In the genomic region with DNA sequence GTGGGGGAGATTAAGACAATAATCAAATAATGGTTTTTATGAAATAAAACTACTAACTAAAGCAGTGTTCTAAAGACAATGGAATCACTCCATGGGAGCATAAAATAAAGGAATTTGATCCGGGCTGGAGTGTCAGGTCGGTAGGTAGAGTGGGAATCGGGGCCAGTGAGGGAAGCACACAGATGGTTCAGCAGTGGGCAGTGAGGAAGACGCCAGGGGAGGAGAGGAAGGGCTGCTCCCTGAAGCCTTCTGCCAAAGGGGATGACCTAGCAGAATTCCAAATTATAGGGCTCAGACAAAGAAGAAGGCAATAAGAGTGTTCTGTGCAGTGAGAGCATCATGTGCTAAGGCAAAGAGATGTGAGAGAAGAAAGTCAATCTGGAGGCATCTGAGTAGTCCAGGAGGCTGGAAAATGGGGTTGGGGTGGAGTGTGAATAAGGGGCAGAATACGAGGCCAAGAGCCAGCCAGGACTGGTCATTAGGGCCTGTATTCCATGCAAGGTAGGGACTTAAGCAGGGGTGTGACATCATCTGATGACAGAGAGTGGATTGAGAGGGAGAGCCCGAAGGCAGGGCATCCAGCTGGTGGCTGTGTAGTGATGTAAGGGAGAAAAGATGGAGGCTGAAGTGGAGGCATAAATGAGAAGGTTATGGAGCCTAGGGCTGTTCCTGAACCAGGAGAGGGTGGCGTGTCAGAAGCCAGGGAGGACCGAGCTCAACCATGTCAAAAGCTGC, we compare ENCODE assay signal across 30 cellular contexts.
DNase-seq lines count a peak whose midpoint lies in the region; ATAC-seq, FAIRE-seq and TF ChIP-seq lines count a peak whose summit lies in the region.
"Had no signal": no experiment of that assay in that cellular context is flagged by ENCODE, and none has a peak within 500 bp of the region (broad histone marks: within the 10 kb centered on the region; RNA-seq: fewer than 3 reads in every experiment).

No MANE protein-coding gene starts in this region.

- no peaks in the 10 kb centered on the region for H3K9me3 ChIP-seq in SK-N-SH
- no peaks in the 10 kb centered on the region for H3K9me3 ChIP-seq in gastroesophageal sphincter
- no peaks in the 10 kb centered on the region for H3K9me3 ChIP-seq in thoracic aorta
- no peaks in the 10 kb centered on the region for H3K9me3 ChIP-seq in ovary
- H3K9me3 ChIP-seq: suprapubic skin had no signal

- H3K9me2 ChIP-seq in SK-N-SH = no peaks in the 10 kb centered on the region

- H3K36me3 ChIP-seq in SK-N-SH (replicated peaks in 1 of 2; ENCODE audit: control insufficient read depth in 1 of 2, insufficient read depth in 2 of 2, low read length in 1 of 2) (no peaks in the 10 kb centered on the region), gastroesophageal sphincter (no peaks in the 10 kb centered on the region), thoracic aorta (no peaks in the 10 kb centered on the region), ovary (no peaks in the 10 kb centered on the region)
- H3K36me3 ChIP-seq: suprapubic skin had no signal

- peak overlapping the region; percentile 65 to 71 for H3K27ac ChIP-seq in SK-N-SH (ENCODE audit: low read depth in 2 of 2, low read length in 1 of 2)
- H3K27ac ChIP-seq in gastroesophageal sphincter = peak overlapping the region in 3 of 4 donors; percentile 48 to 74 (median 71)
- H3K27ac ChIP-seq in thoracic aorta = peak overlapping the region; percentile 33 to 64
- no peak overlapping the region for H3K27ac ChIP-seq in ovary
- H3K27ac ChIP-seq: 22Rv1, KMS-11, suprapubic skin had no signal

- H3K27ac Mint-ChIP-seq in activated T-helper 1 cell treated with anti-CD3 and anti-CD28 coated beads, Interleukin-12 subunit alpha, Interleukin-12 subunit beta, Interleukin-2, Interleukin-4 antibody, amounts not matched to agents 30 ng/mL and 10 ng/mL and 1 ng/mL, durations not matched to agents 14 hours and 24 hours and 36 hours = peak overlapping the region; percentile 1
- H3K27ac Mint-ChIP-seq: activated B cell treated with CpG ODN at 0.5 μM for 24 hours; activated CD4-positive, alpha-beta T cell treated with anti-CD3 and anti-CD28 coated beads, Interleukin-2, amount 10 ng/mL, durations not matched to agents 7 days and 5 days; activated naive CD8-positive, alpha-beta T cell treated with anti-CD3 and anti-CD28 coated beads, Interleukin-2, amount 50 U/mL, for 24 hours; natural killer cell treated with Interleukin-12 subunit alpha and Interleukin-12 subunit beta and Interleukin-15 and Interleukin-18, amount 100 ng/mL, for 72 hours had no signal

- 85% methylated on average over 8 of the region's 8 CpGs for WGBS in SK-N-SH (ENCODE audit: low lambda C conversion rate)
- WGBS in gastroesophageal sphincter (ENCODE audit: low coverage in 1 of 2), 2 donors = 90 to 92% methylated on average over 7 to 8 of the region's 8 CpGs
- WGBS in ovary, 3 donors = 84 to 85% (median 85%) methylated on average over 8 of the region's 8 CpGs

- no peak overlapping the region for H3K9ac ChIP-seq in SK-N-SH
- H3K9ac ChIP-seq: KMS-11 had no signal

- ATAC-seq in SK-N-SH treated with all-trans-retinoic acid at 6 μM for 48 hours = no peak
- ATAC-seq in gastroesophageal sphincter = no peak
- no peak for ATAC-seq in thoracic aorta (ENCODE audit: insufficient number of reproducible peaks, low FRiP score, low read depth)
- ATAC-seq: activated naive CD8-positive, alpha-beta T cell treated with anti-CD3 and anti-CD28 coated beads, Interleukin-2, amount 50 U/mL, for 24 hours; activated T-cell treated with anti-CD3 and anti-CD28 coated beads, Interleukin-2, amount 50 U/mL, for 4 hours had no signal

- H3F3A ChIP-seq in SK-N-SH (replicated peaks; ENCODE audit: insufficient read depth) = peaks cover 15% of the 10 kb centered on the region

- no peak overlapping the region for H3K4me3 ChIP-seq in SK-N-SH (ENCODE audit: low read depth in 2 of 2, low read length in 1 of 2)
- H3K4me3 ChIP-seq in gastroesophageal sphincter = no peak overlapping the region
- H3K4me3 ChIP-seq in thoracic aorta = no peak overlapping the region
- H3K4me3 ChIP-seq in ovary = no peak overlapping the region
- H3K4me3 ChIP-seq: suprapubic skin had no signal

- no peaks in the 10 kb centered on the region for H3K79me2 ChIP-seq in SK-N-SH (ENCODE audit: insufficient read depth)

- H4K20me1 ChIP-seq in SK-N-SH (ENCODE audit: insufficient read depth) = no peaks in the 10 kb centered on the region

- H2AFZ ChIP-seq in SK-N-SH (ENCODE audit: low read depth) = no peak overlapping the region

- CTCF ChIA-PET in SK-N-SH (lab: Yijun Ruan, JAX) = no interaction called here

- peaks cover 0 to 22% of the 10 kb centered on the region in 2 experiments; a peak in 3 of 4 replicates for H3K4me1 ChIP-seq in SK-N-SH (ENCODE audit: control insufficient read depth in 1 of 2, insufficient read depth in 2 of 2, low read depth in 1 of 2, low read length in 1 of 2)
- peaks cover 0 to 42% (median 13%) of the 10 kb centered on the region in 3 donors for H3K4me1 ChIP-seq in gastroesophageal sphincter
- H3K4me1 ChIP-seq in thoracic aorta (ENCODE audit: control insufficient read depth in 1 of 2, low read depth in 2 of 2) = peaks cover 22 to 40% of the 10 kb centered on the region in 2 donors
- peaks cover 9% of the 10 kb centered on the region for H3K4me1 ChIP-seq in ovary (ENCODE audit: insufficient read depth)

- TF ChIP-seq RAD21 in SK-N-SH (IDR thresholded peaks at IDR 0.05; ENCODE audit: low read length) = no peak

- H3K27me3 ChIP-seq in SK-N-SH (ENCODE audit: insufficient read depth) = no peaks in the 10 kb centered on the region
- no peaks in the 10 kb centered on the region for H3K27me3 ChIP-seq in gastroesophageal sphincter
- no peaks in the 10 kb centered on the region for H3K27me3 ChIP-seq in thoracic aorta (replicated peaks; ENCODE audit: insufficient read depth)
- no peaks in the 10 kb centered on the region for H3K27me3 ChIP-seq in ovary
- H3K27me3 ChIP-seq: suprapubic skin had no signal

- H3K9me3 Mint-ChIP-seq in activated T-helper 1 cell treated with anti-CD3 and anti-CD28 coated beads, Interleukin-12 subunit alpha, Interleukin-12 subunit beta, Interleukin-2, Interleukin-4 antibody, amounts not matched to agents 30 ng/mL and 10 ng/mL and 1 ng/mL, durations not matched to agents 14 hours and 24 hours and 36 hours = no peaks in the 10 kb centered on the region
- H3K9me3 Mint-ChIP-seq: activated B cell treated with CpG ODN at 0.5 μM for 24 hours; activated CD4-positive, alpha-beta T cell treated with anti-CD3 and anti-CD28 coated beads, Interleukin-2, amount 10 ng/mL, durations not matched to agents 7 days and 5 days; activated naive CD8-positive, alpha-beta T cell treated with anti-CD3 and anti-CD28 coated beads, Interleukin-2, amount 50 U/mL, for 24 hours; activated T-cell treated with anti-CD3 and anti-CD28 coated beads, Interleukin-2, amount 50 U/mL, for 4 hours; central memory CD8-positive, alpha-beta T cell; natural killer cell treated with Interleukin-12 subunit alpha and Interleukin-12 subunit beta and Interleukin-15 and Interleukin-18, amount 100 ng/mL, for 72 hours had no signal

- 0 out of 2 replicates have a peak overlapping the region, but pooled peaks have one; percentile 48 for H3K4me2 ChIP-seq in SK-N-SH
- H3K4me2 ChIP-seq: KMS-11 had no signal

- TF ChIP-seq POLR2A in gastroesophageal sphincter (IDR thresholded peaks at IDR 0.05) (no peak), GM12892 (IDR thresholded peaks at IDR 0.05; ENCODE audit: low read depth, low read length) (no peak), ovary (IDR thresholded peaks at IDR 0.05) (no peak)

- peaks cover 3% of the 10 kb centered on the region for H3K27me3 Mint-ChIP-seq in activated T-helper 1 cell treated with anti-CD3 and anti-CD28 coated beads, Interleukin-12 subunit alpha, Interleukin-12 subunit beta, Interleukin-2, Interleukin-4 antibody, amounts not matched to agents 30 ng/mL and 10 ng/mL and 1 ng/mL, durations not matched to agents 14 hours and 24 hours and 36 hours (ENCODE audit: insufficient read depth)
- H3K27me3 Mint-ChIP-seq: activated B cell treated with CpG ODN at 0.5 μM for 24 hours had no signal

- POLR2A ChIA-PET in SK-N-SH (lab: Yijun Ruan, JAX) = no interaction called here

- TF ChIP-seq EP300 in SK-N-SH (IDR thresholded peaks at IDR 0.05; ENCODE audit: borderline replicate concordance in 1 of 2, low read depth in 1 of 2, low read length in 1 of 2) (no peak), gastroesophageal sphincter (IDR thresholded peaks at IDR 0.05) (no peak), ovary (IDR thresholded peaks at IDR 0.05) (no peak)

- H3K4me3 Mint-ChIP-seq in activated T-helper 1 cell treated with anti-CD3 and anti-CD28 coated beads, Interleukin-12 subunit alpha, Interleukin-12 subunit beta, Interleukin-2, Interleukin-4 antibody, amounts not matched to agents 30 ng/mL and 10 ng/mL and 1 ng/mL, durations not matched to agents 14 hours and 24 hours and 36 hours = no peak overlapping the region
- H3K4me3 Mint-ChIP-seq: activated B cell treated with CpG ODN at 0.5 μM for 24 hours; activated CD4-positive, alpha-beta T cell treated with anti-CD3 and anti-CD28 coated beads, Interleukin-2, amount 10 ng/mL, durations not matched to agents 7 days and 5 days; activated naive CD8-positive, alpha-beta T cell treated with anti-CD3 and anti-CD28 coated beads, Interleukin-2, amount 50 U/mL, for 24 hours; activated T-cell treated with anti-CD3 and anti-CD28 coated beads, Interleukin-2, amount 50 U/mL, for 4 hours; central memory CD8-positive, alpha-beta T cell; natural killer cell treated with Interleukin-12 subunit alpha and Interleukin-12 subunit beta and Interleukin-15 and Interleukin-18, amount 100 ng/mL, for 72 hours had no signal

- intact Hi-C loops in activated T-helper 1 cell treated with anti-CD3 and anti-CD28 coated beads, Interleukin-12 subunit alpha, Interleukin-12 subunit beta, Interleukin-2, Interleukin-4 antibody, amounts not matched to agents 30 ng/mL and 10 ng/mL and 1 ng/mL, durations not matched to agents 14 hours and 24 hours and 36 hours (cut with micrococcal nuclease) = no loop called here
- intact Hi-C loops in ovary (cut with DNase I) = no loop called here

- no peaks in the 10 kb centered on the region for H3K36me3 Mint-ChIP-seq in activated T-helper 1 cell treated with anti-CD3 and anti-CD28 coated beads, Interleukin-12 subunit alpha, Interleukin-12 subunit beta, Interleukin-2, Interleukin-4 antibody, amounts not matched to agents 30 ng/mL and 10 ng/mL and 1 ng/mL, durations not matched to agents 14 hours and 24 hours and 36 hours (ENCODE audit: low read depth)
- H3K36me3 Mint-ChIP-seq: natural killer cell treated with Interleukin-12 subunit alpha and Interleukin-12 subunit beta and Interleukin-15 and Interleukin-18, amount 100 ng/mL, for 72 hours had no signal

- FAIRE-seq in GM12892 (lab: Jason Lieb, UNC) = no peak
- FAIRE-seq: small intestine had no signal

- TF ChIP-seq CTCF in SK-N-SH (IDR thresholded peaks at IDR 0.05) = no peak
- TF ChIP-seq CTCF in gastroesophageal sphincter (IDR thresholded peaks at IDR 0.05) = no peak
- TF ChIP-seq CTCF in thoracic aorta (IDR thresholded peaks at IDR 0.05) = no peak
- TF ChIP-seq CTCF in ovary (IDR thresholded peaks at IDR 0.05) = no peak

- H3K4me1 Mint-ChIP-seq in activated T-helper 1 cell treated with anti-CD3 and anti-CD28 coated beads, Interleukin-12 subunit alpha, Interleukin-12 subunit beta, Interleukin-2, Interleukin-4 antibody, amounts not matched to agents 30 ng/mL and 10 ng/mL and 1 ng/mL, durations not matched to agents 14 hours and 24 hours and 36 hours (ENCODE audit: low read depth) = no peaks in the 10 kb centered on the region
- H3K4me1 Mint-ChIP-seq: activated B cell treated with CpG ODN at 0.5 μM for 24 hours; activated CD4-positive, alpha-beta T cell treated with anti-CD3 and anti-CD28 coated beads, Interleukin-2, amount 10 ng/mL, durations not matched to agents 7 days and 5 days; activated naive CD8-positive, alpha-beta T cell treated with anti-CD3 and anti-CD28 coated beads, Interleukin-2, amount 50 U/mL, for 24 hours; central memory CD8-positive, alpha-beta T cell had no signal

- no peak for DNase-seq in SK-N-SH
- no peak for DNase-seq in activated T-helper 1 cell treated with anti-CD3 and anti-CD28 coated beads, Interleukin-12 subunit alpha, Interleukin-12 subunit beta, Interleukin-2, Interleukin-4 antibody, amounts not matched to agents 30 ng/mL and 10 ng/mL and 1 ng/mL, durations not matched to agents 14 hours and 24 hours and 36 hours (ENCODE audit: low spot score)
- no peak for DNase-seq in thoracic aorta (ENCODE audit: low spot score)
- DNase-seq in GM12892 (ENCODE audit: insufficient read length) = no peak
- no peak for DNase-seq in ovary
- DNase-seq in activated T-cell treated with anti-CD3 and anti-CD28 coated beads, Interleukin-2, amount 50 U/mL, for 1 hour = no peak
- DNase-seq: activated B cell treated with CpG ODN at 0.5 μM for 24 hours; activated CD4-positive, alpha-beta T cell treated with anti-CD3 and anti-CD28 coated beads, Interleukin-2, amount 10 ng/mL, durations not matched to agents 7 days and 5 days; activated naive CD4-positive, alpha-beta T cell; activated naive CD8-positive, alpha-beta T cell treated with anti-CD3 and anti-CD28 coated beads, Interleukin-2, amount 50 U/mL, for 24 hours; activated T-cell treated with anti-CD3 and anti-CD28 coated beads, Interleukin-2, amount 50 U/mL, for 4 hours; DMS79 treated with DMSO at 0.1 percent for 48 hours; GF-D8; hypothalamus; mammary epithelial cell; NCI-H1417; NCI-H2029 treated with DMSO at 0.1 percent for 48 hours; NCI-H226; NCI-H526 treated with DMSO at 0.1 percent for 48 hours; NK-92 treated with Interleukin-12 subunit alpha and Interleukin-12 subunit beta, amount 100 ng/mL, for 24 hours; occipital lobe; small intestine; stimulated activated naive CD4-positive, alpha-beta T cell had no signal

Comparison
In these comparisons a context has a peak if more than half of its experiments do, and no peak if none do; other contexts are left out.
1. H3K27ac ChIP-seq: peak in SK-N-SH (2 of 2), gastroesophageal sphincter (3 of 4) and thoracic aorta (2 of 2); none in ovary (0 of 2).